11 cellular contexts compared by ENCODE assay signal in the genomic region with DNA sequence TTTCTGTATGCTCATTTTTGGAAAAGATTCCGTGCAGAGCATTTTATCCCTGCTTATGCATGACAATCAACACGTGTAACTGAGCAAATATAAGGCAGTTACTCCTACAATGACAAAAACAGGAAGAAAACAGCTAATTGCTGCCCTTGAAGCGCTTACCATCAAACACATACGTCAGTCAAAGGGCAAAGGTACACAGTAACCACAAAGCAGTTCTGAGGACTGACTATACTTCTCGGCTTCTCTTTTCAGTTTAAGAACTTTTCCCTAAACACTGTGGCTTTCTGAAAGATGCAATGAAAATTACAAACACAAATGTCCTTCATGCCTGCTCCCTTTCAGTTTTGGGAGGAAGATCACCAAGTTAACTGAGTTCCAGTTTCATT.
A peak's percentile ranks its signal among the peaks of the same experiment; 100 is the strongest.
DNase-seq lines count a peak whose midpoint lies in the region; ATAC-seq and TF ChIP-seq lines count a peak whose summit lies in the region.
"Had no signal": no experiment of that assay in that cellular context is flagged by ENCODE, and none has a peak within 500 bp of the region (broad histone marks: within the 10 kb centered on the region; RNA-seq: fewer than 3 reads in every experiment).

No MANE protein-coding gene starts in this region.

- H3K4me1 ChIP-seq in fibroblast of lung (ENCODE audit: control insufficient read depth, extremely low read depth, insufficient read depth, low read length) = peaks cover 27% of the 10 kb centered on the region
- H3K4me1 ChIP-seq in spleen = peaks cover 15 to 46% (median 26%) of the 10 kb centered on the region in 6 donors

- H2AFZ ChIP-seq in fibroblast of lung (ENCODE audit: low read length) = no peak overlapping the region

- peak overlapping the region; percentile 28 for H3K4me3 Mint-ChIP-seq in T-helper 17 cell

- no peaks in the 10 kb centered on the region for H4K20me1 ChIP-seq in fibroblast of lung (ENCODE audit: control insufficient read depth, extremely low read depth, insufficient read depth, low read length)

- H3K9ac ChIP-seq in fibroblast of lung (ENCODE audit: insufficient read depth, low read length) = no peak overlapping the region

- no peak for TF ChIP-seq POLR2A in spleen (IDR thresholded peaks at IDR 0.05)

- peaks cover 6% of the 10 kb centered on the region for H3K36me3 Mint-ChIP-seq in T-helper 17 cell (ENCODE audit: low read depth)

- H3K27me3 Mint-ChIP-seq in T-helper 17 cell = no peaks in the 10 kb centered on the region

- no peak overlapping the region for H3K4me3 ChIP-seq in fibroblast of lung (replicated peaks in 1 of 4; ENCODE audit: control extremely low read depth in 1 of 4, insufficient read depth in 1 of 4, low read depth in 3 of 4, low read length in 4 of 4)
- no peak overlapping the region for H3K4me3 ChIP-seq in spleen

- intact Hi-C loops in spleen (cut with DNase I; ENCODE audit: low total_unique reads) = no loop called here

- H3K36me3 ChIP-seq in fibroblast of lung (ENCODE audit: control insufficient read depth, insufficient read depth, low read length) = peaks cover 11% of the 10 kb centered on the region
- peaks cover 0 to 87% (median 48%) of the 10 kb centered on the region in 6 donors for H3K36me3 ChIP-seq in spleen

- peaks cover 41% of the 10 kb centered on the region for H3K4me1 Mint-ChIP-seq in T-helper 17 cell

- H3K27me3 ChIP-seq in fibroblast of lung (ENCODE audit: control insufficient read depth, insufficient read depth, low read length) (no peaks in the 10 kb centered on the region), spleen (replicated peaks in 1 of 7) (no peaks in the 10 kb centered on the region)

- no peaks in the 10 kb centered on the region for H3K9me3 ChIP-seq in T-helper 17 cell (ENCODE audit: control insufficient read depth, low read length, poor library complexity, severe bottlenecking)
- no peaks in the 10 kb centered on the region for H3K9me3 ChIP-seq in fibroblast of lung (ENCODE audit: control insufficient read depth, insufficient read depth, low read depth, low read length)
- H3K9me3 ChIP-seq in spleen = no peaks in the 10 kb centered on the region

- H3K27ac ChIP-seq in fibroblast of lung (ENCODE audit: insufficient read depth, low read length) (peak overlapping the region; percentile 1), spleen (peak overlapping the region in 7 of 8 donors; percentile 47 to 81 (median 78))

- whole genome bisulfite sequencing in spleen, 5 donors = 39 to 66% (median 59%) methylated on average over 5 of the region's 5 CpGs

- H3K4me2 ChIP-seq in fibroblast of lung (ENCODE audit: extremely low read depth, insufficient read depth, low read length) = no peak overlapping the region

- peak overlapping the region; percentile 95 for H3K27ac Mint-ChIP-seq in T-helper 17 cell

- peak; percentile 48 for ATAC-seq in GM21786 (IDR thresholded peaks at IDR 0.05; ENCODE audit: unreplicated experiment)
- ATAC-seq in T-helper 17 cell = peak; percentile 52

- DNase-seq in T-helper 17 cell (no peak), fibroblast of lung (ENCODE audit: low read depth in 2 of 2) (peak; percentile 50 to 83), spleen (no peak), mesenteric fat pad (ENCODE audit: low spot score) (no peak), ureter (ENCODE audit: low spot score) (no peak)
- DNase-seq in stimulated activated CD8-positive, alpha-beta memory T cell treated with anti-CD3 and anti-CD28 coated beads, Interleukin-4, amount 100 ng/mL, for 48 hours = no peak
- DNase-seq: activated CD4-positive, alpha-beta T cell treated with anti-CD3 and anti-CD28 coated beads for 4 hours; DMS 273 treated with DMSO at 0.1 percent for 48 hours; NCI-H446 treated with DMSO at 0.1 percent for 48 hours; SHP77 had no signal

- H3K79me2 ChIP-seq in fibroblast of lung (ENCODE audit: control insufficient read depth, insufficient read depth, low read length) = peaks cover 26% of the 10 kb centered on the region

- TF ChIP-seq CTCF in fibroblast of lung (conservative IDR thresholded peaks at IDR 0.05 in 1 of 2, IDR thresholded peaks at IDR 0.05 in 1 of 2; ENCODE audit: low read depth in 1 of 2, low read length in 2 of 2) = no peak
- TF ChIP-seq CTCF in spleen (IDR thresholded peaks at IDR 0.05 in 8 of 11, conservative IDR thresholded peaks at IDR 0.05 in 3 of 11) = no peak

Comparison
In these comparisons a context has a peak if more than half of its experiments do, and no peak if none do; other contexts are left out.
1. DNase-seq: peak in fibroblast of lung (2 of 2); none in T-helper 17 cell (0 of 3), spleen (single experiment), stimulated activated CD8-positive, alpha-beta memory T cell treated with anti-CD3 and anti-CD28 coated beads, Interleukin-4, amount 100 ng/mL, for 48 hours (single experiment), mesenteric fat pad (single experiment) and ureter (single experiment).